In genomic region chr1:167297222-167298214, GRCh38 we compare ENCODE assay signal across 1 cellular context.
TF ChIP-seq lines count a peak whose summit lies in the region.

No MANE protein-coding gene starts in this region.

TF ChIP-seq in HepG2, 621 proteins besides CTCF, POLR2A, EP300 and RAD21 (continued from another document and continues in another):
- TF ChIP-seq, protein P1, sequence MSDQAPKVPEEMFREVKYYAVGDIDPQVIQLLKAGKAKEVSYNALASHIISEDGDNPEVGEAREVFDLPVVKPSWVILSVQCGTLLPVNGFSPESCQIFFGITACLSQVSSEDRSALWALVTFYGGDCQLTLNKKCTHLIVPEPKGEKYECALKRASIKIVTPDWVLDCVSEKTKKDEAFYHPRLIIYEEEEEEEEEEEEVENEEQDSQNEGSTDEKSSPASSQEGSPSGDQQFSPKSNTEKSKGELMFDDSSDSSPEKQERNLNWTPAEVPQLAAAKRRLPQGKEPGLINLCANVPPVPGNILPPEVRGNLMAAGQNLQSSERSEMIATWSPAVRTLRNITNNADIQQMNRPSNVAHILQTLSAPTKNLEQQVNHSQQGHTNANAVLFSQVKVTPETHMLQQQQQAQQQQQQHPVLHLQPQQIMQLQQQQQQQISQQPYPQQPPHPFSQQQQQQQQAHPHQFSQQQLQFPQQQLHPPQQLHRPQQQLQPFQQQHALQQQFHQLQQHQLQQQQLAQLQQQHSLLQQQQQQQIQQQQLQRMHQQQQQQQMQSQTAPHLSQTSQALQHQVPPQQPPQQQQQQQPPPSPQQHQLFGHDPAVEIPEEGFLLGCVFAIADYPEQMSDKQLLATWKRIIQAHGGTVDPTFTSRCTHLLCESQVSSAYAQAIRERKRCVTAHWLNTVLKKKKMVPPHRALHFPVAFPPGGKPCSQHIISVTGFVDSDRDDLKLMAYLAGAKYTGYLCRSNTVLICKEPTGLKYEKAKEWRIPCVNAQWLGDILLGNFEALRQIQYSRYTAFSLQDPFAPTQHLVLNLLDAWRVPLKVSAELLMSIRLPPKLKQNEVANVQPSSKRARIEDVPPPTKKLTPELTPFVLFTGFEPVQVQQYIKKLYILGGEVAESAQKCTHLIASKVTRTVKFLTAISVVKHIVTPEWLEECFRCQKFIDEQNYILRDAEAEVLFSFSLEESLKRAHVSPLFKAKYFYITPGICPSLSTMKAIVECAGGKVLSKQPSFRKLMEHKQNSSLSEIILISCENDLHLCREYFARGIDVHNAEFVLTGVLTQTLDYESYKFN (CRISPR knock-in tag; conservative IDR thresholded peaks at IDR 0.05): peak; percentile 96
- TF ChIP-seq FOSL2 (CRISPR knock-in tag; IDR thresholded peaks at IDR 0.05): peak; percentile 57
- peak; percentile 24 for TF ChIP-seq IKZF4 (CRISPR knock-in tag; IDR thresholded peaks at IDR 0.05; ENCODE audit: borderline replicate concordance, low read depth, not compliant biosample characterization)
- TF ChIP-seq POLR2AphosphoS2 (IDR thresholded peaks at IDR 0.05; ENCODE audit: low read depth, low read length): no peak
- TF ChIP-seq, protein P2, sequence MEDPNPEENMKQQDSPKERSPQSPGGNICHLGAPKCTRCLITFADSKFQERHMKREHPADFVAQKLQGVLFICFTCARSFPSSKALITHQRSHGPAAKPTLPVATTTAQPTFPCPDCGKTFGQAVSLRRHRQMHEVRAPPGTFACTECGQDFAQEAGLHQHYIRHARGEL (CRISPR knock-in tag; IDR thresholded peaks at IDR 0.05): no peak
- 0 out of 2 replicates have a peak, but pooled peaks have one; percentile 46 for TF ChIP-seq PPARG (CRISPR knock-in tag; conservative IDR thresholded peaks at IDR 0.05)
- TF ChIP-seq FOXK1 (CRISPR knock-in tag; IDR thresholded peaks at IDR 0.05; ENCODE audit: borderline replicate concordance, low read depth): peak; percentile 67; the same call in 1 of the 2 replicates
- peak; percentile 93 for TF ChIP-seq ASH2L (IDR thresholded peaks at IDR 0.05; ENCODE audit: insufficient read length, low read depth, low read length)
- peak; percentile 75; the same call in 1 of the 2 replicates for TF ChIP-seq HDAC2 (CRISPR knock-in tag; IDR thresholded peaks at IDR 0.05)
- TF ChIP-seq, protein P3, sequence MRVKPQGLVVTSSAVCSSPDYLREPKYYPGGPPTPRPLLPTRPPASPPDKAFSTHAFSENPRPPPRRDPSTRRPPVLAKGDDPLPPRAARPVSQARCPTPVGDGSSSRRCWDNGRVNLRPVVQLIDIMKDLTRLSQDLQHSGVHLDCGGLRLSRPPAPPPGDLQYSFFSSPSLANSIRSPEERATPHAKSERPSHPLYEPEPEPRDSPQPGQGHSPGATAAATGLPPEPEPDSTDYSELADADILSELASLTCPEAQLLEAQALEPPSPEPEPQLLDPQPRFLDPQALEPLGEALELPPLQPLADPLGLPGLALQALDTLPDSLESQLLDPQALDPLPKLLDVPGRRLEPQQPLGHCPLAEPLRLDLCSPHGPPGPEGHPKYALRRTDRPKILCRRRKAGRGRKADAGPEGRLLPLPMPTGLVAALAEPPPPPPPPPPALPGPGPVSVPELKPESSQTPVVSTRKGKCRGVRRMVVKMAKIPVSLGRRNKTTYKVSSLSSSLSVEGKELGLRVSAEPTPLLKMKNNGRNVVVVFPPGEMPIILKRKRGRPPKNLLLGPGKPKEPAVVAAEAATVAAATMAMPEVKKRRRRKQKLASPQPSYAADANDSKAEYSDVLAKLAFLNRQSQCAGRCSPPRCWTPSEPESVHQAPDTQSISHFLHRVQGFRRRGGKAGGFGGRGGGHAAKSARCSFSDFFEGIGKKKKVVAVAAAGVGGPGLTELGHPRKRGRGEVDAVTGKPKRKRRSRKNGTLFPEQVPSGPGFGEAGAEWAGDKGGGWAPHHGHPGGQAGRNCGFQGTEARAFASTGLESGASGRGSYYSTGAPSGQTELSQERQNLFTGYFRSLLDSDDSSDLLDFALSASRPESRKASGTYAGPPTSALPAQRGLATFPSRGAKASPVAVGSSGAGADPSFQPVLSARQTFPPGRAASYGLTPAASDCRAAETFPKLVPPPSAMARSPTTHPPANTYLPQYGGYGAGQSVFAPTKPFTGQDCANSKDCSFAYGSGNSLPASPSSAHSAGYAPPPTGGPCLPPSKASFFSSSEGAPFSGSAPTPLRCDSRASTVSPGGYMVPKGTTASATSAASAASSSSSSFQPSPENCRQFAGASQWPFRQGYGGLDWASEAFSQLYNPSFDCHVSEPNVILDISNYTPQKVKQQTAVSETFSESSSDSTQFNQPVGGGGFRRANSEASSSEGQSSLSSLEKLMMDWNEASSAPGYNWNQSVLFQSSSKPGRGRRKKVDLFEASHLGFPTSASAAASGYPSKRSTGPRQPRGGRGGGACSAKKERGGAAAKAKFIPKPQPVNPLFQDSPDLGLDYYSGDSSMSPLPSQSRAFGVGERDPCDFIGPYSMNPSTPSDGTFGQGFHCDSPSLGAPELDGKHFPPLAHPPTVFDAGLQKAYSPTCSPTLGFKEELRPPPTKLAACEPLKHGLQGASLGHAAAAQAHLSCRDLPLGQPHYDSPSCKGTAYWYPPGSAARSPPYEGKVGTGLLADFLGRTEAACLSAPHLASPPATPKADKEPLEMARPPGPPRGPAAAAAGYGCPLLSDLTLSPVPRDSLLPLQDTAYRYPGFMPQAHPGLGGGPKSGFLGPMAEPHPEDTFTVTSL (CRISPR knock-in tag; IDR thresholded peaks at IDR 0.05; ENCODE audit: borderline replicate concordance): peak; percentile 99
- no peak for TF ChIP-seq ZFAT (CRISPR knock-in tag; conservative IDR thresholded peaks at IDR 0.05)
- TF ChIP-seq ZNF136 (CRISPR knock-in tag; IDR thresholded peaks at IDR 0.05; ENCODE audit: low read depth): 0 out of 2 replicates have a peak, but pooled peaks have one; percentile 36
- no peak for TF ChIP-seq ZNF263 (CRISPR knock-in tag; IDR thresholded peaks at IDR 0.05)
- no peak for TF ChIP-seq ZNF577 (CRISPR knock-in tag; IDR thresholded peaks at IDR 0.05; ENCODE audit: borderline replicate concordance, low read depth)
- peak; percentile 88 for TF ChIP-seq POGZ (CRISPR knock-in tag; IDR thresholded peaks at IDR 0.05)
- TF ChIP-seq KMT2A (CRISPR knock-in tag; IDR thresholded peaks at IDR 0.05): 0 out of 2 replicates have a peak, but pooled peaks have one; percentile 67
- no peak for TF ChIP-seq ZNF737 (CRISPR knock-in tag; IDR thresholded peaks at IDR 0.05; ENCODE audit: borderline replicate concordance)
- TF ChIP-seq NFKBIZ (CRISPR knock-in tag; IDR thresholded peaks at IDR 0.05): peak; percentile 77; the same call in 1 of the 2 replicates
- no peak for TF ChIP-seq KLF9 (CRISPR knock-in tag; IDR thresholded peaks at IDR 0.05; ENCODE audit: low read depth)
- TF ChIP-seq CBX5 (CRISPR knock-in tag; IDR thresholded peaks at IDR 0.05; ENCODE audit: borderline replicate concordance): 0 out of 2 replicates have a peak, but pooled peaks have one; percentile 56
- 0 out of 2 replicates have a peak, but pooled peaks have one; percentile 60 for TF ChIP-seq HNF1B (CRISPR knock-in tag; IDR thresholded peaks at IDR 0.05)
- TF ChIP-seq FOXM1 (CRISPR knock-in tag; IDR thresholded peaks at IDR 0.05): no peak
- peak; percentile 87 for TF ChIP-seq KDM6A (CRISPR knock-in tag; IDR thresholded peaks at IDR 0.05; ENCODE audit: low read depth)
- TF ChIP-seq SMAD3 (CRISPR knock-in tag; IDR thresholded peaks at IDR 0.05): peak; percentile 79; the same call in 1 of the 2 replicates
- TF ChIP-seq KAT8 (CRISPR knock-in tag; IDR thresholded peaks at IDR 0.05): peak; percentile 63; the same call in 1 of the 2 replicates
- no peak for TF ChIP-seq ZNF367 (CRISPR knock-in tag; IDR thresholded peaks at IDR 0.05; ENCODE audit: borderline replicate concordance)
- TF ChIP-seq CBX2 (IDR thresholded peaks at IDR 0.05; ENCODE audit: low read depth, low read length): no peak
- TF ChIP-seq CBX2 (CRISPR knock-in tag; IDR thresholded peaks at IDR 0.05; ENCODE audit: low read depth): no peak
- TF ChIP-seq, protein P4, sequence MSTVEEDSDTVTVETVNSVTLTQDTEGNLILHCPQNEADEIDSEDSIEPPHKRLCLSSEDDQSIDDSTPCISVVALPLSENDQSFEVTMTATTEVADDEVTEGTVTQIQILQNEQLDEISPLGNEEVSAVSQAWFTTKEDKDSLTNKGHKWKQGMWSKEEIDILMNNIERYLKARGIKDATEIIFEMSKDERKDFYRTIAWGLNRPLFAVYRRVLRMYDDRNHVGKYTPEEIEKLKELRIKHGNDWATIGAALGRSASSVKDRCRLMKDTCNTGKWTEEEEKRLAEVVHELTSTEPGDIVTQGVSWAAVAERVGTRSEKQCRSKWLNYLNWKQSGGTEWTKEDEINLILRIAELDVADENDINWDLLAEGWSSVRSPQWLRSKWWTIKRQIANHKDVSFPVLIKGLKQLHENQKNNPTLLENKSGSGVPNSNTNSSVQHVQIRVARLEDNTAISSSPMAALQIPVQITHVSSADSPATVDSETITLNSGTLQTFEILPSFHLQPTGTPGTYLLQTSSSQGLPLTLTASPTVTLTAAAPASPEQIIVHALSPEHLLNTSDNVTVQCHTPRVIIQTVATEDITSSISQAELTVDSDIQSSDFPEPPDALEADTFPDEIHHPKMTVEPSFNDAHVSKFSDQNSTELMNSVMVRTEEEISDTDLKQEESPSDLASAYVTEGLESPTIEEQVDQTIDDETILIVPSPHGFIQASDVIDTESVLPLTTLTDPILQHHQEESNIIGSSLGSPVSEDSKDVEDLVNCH (CRISPR knock-in tag; IDR thresholded peaks at IDR 0.05): no peak
- no peak for TF ChIP-seq CENPT (CRISPR knock-in tag; IDR thresholded peaks at IDR 0.05; ENCODE audit: low read depth)
- no peak for TF ChIP-seq ZNF251 (CRISPR knock-in tag; IDR thresholded peaks at IDR 0.05)
- no peak for TF ChIP-seq REXO4 (CRISPR knock-in tag; IDR thresholded peaks at IDR 0.05; ENCODE audit: borderline replicate concordance)
- TF ChIP-seq ZNF331 (CRISPR knock-in tag; IDR thresholded peaks at IDR 0.05): peak; percentile 69; the same call in 1 of the 2 replicates
- no peak for TF ChIP-seq NKX3-1 (CRISPR knock-in tag; IDR thresholded peaks at IDR 0.05)
- TF ChIP-seq, protein P5, sequence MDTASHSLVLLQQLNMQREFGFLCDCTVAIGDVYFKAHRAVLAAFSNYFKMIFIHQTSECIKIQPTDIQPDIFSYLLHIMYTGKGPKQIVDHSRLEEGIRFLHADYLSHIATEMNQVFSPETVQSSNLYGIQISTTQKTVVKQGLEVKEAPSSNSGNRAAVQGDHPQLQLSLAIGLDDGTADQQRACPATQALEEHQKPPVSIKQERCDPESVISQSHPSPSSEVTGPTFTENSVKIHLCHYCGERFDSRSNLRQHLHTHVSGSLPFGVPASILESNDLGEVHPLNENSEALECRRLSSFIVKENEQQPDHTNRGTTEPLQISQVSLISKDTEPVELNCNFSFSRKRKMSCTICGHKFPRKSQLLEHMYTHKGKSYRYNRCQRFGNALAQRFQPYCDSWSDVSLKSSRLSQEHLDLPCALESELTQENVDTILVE (CRISPR knock-in tag; IDR thresholded peaks at IDR 0.05): 0 out of 2 replicates have a peak, but pooled peaks have one; percentile 29
- no peak for TF ChIP-seq HNRNPUL1 (IDR thresholded peaks at IDR 0.05; ENCODE audit: low read depth, low read length)
- no peak for TF ChIP-seq RFX3 (CRISPR knock-in tag; IDR thresholded peaks at IDR 0.05)
- no peak for TF ChIP-seq ZNF496 (CRISPR knock-in tag; IDR thresholded peaks at IDR 0.05; ENCODE audit: insufficient replicate concordance)
- peak; percentile 69; the same call in 1 of the 2 replicates for TF ChIP-seq ZNF644 (CRISPR knock-in tag; IDR thresholded peaks at IDR 0.05; ENCODE audit: low read depth)
- TF ChIP-seq GATA4 (IDR thresholded peaks at IDR 0.05; ENCODE audit: borderline replicate concordance, low read depth): peak; percentile 37; the same call in 1 of the 2 replicates
- TF ChIP-seq ZNF629 (CRISPR knock-in tag; conservative IDR thresholded peaks at IDR 0.05): peak; percentile 28; the same call in 1 of the 2 replicates
- TF ChIP-seq SAP130 (CRISPR knock-in tag; IDR thresholded peaks at IDR 0.05; ENCODE audit: low read depth): peak; percentile 70
- 0 out of 2 replicates have a peak, but pooled peaks have one; percentile 32 for TF ChIP-seq ZSCAN12 (CRISPR knock-in tag; IDR thresholded peaks at IDR 0.05)
- peak; percentile 97 for TF ChIP-seq CEBPB (IDR thresholded peaks at IDR 0.05; ENCODE audit: borderline replicate concordance, low read depth, low read length)
- no peak for TF ChIP-seq NCOA1 (CRISPR knock-in tag; IDR thresholded peaks at IDR 0.05)
- TF ChIP-seq REPIN1 (CRISPR knock-in tag; IDR thresholded peaks at IDR 0.05; ENCODE audit: borderline replicate concordance, low read depth): peak; percentile 49; the same call in 1 of the 2 replicates
- no peak for TF ChIP-seq DDIT3 (CRISPR knock-in tag; IDR thresholded peaks at IDR 0.05)
- TF ChIP-seq, protein P6, sequence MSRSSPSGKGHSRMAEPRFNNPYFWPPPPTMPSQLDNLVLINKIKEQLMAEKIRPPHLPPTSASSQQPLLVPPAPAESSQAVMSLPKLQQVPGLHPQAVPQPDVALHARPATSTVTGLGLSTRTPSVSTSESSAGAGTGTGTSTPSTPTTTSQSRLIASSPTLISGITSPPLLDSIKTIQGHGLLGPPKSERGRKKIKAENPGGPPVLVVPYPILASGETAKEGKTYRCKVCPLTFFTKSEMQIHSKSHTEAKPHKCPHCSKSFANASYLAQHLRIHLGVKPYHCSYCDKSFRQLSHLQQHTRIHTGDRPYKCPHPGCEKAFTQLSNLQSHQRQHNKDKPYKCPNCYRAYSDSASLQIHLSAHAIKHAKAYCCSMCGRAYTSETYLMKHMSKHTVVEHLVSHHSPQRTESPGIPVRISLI (CRISPR knock-in tag; IDR thresholded peaks at IDR 0.05; ENCODE audit: borderline replicate concordance): peak; percentile 66
- TF ChIP-seq MTF2 (CRISPR knock-in tag; IDR thresholded peaks at IDR 0.05; ENCODE audit: borderline replicate concordance): peak; percentile 31; the same call in 1 of the 2 replicates
- TF ChIP-seq ZNF550 (CRISPR knock-in tag; IDR thresholded peaks at IDR 0.05; ENCODE audit: borderline replicate concordance): no peak
- TF ChIP-seq EHMT2 (IDR thresholded peaks at IDR 0.05; ENCODE audit: borderline replicate concordance, low read depth, low read length): 0 out of 2 replicates have a peak, but pooled peaks have one; percentile 24
- TF ChIP-seq NCOR1 (IDR thresholded peaks at IDR 0.05; ENCODE audit: borderline replicate concordance, low read length): peak; percentile 95
- peak; percentile 77 for TF ChIP-seq SP5 (CRISPR knock-in tag; IDR thresholded peaks at IDR 0.05; ENCODE audit: borderline replicate concordance, low read depth)
